8 cellular contexts compared by ENCODE assay signal in the genomic region with DNA sequence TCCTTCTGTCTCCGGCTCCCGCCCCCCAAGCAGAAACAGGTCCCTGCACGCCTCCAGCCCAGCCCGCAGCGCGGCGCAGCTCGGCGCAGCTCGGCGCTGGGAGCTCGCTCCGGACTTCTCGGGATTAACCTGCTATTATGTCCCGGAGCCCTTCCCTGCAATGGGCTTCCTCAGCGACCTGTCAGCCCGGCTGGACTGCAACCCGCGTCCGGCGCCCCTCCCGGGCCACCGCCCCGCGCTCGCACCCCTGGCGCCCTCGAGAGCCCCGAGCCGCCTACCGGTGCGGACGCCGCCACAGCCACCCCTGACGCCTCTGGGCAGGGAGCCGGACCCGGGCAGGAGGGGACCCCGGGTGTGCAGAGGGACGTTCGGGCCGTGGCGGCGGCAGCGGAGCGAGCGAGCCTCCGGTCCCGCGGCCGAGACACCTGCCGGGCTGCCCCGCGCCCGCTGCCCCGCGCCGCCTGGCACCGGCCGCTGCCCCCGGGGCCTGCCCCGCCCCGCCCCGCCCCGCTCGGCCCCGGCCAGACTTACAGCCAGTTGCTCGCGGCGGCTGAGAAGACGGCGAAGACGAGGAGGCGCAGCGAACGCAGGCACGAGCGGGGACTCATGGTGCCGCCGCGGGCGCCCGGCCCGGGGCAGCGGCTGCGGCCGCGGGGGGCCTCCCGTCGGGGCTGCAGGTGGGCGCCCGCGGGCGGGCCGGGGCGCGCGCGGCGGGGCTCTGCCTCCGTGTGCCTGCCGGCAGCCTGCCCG. TPM values are rescaled to one million over a fixed set of nuclear protein-coding genes. Genes with fewer than 3 reads are reported as not detected.
DNase-seq lines count a peak whose midpoint lies in the region; ATAC-seq and TF ChIP-seq lines count a peak whose summit lies in the region.

No MANE protein-coding gene starts in this region.

- peaks cover 0 to 22% (median 6%) of the 10 kb centered on the region in 4 donors for H3K27me3 ChIP-seq in upper lobe of left lung

- H3K4me1 Mint-ChIP-seq in T-helper 2 cell treated with Interferon-gamma antibody and Interleukin-4, amounts not matched to agents 5 μg/mL and 100 μg/mL, for 36 hours (ENCODE audit: low read depth): peaks cover 1% of the 10 kb centered on the region

- peak overlapping the region in 1 of 4 donors; percentile 63 for H3K27ac ChIP-seq in upper lobe of left lung

- TF ChIP-seq POLR2A in lower leg skin (IDR thresholded peaks at IDR 0.05) (no peak), upper lobe of left lung (IDR thresholded peaks at IDR 0.05) (no peak)

- H3K4me3 ChIP-seq in cardiac fibroblast (replicated peaks in 1 of 2; ENCODE audit: low read depth in 2 of 2, low read length in 2 of 2) (peak overlapping the region in 1 of 2 donors; percentile 14), lower leg skin (ENCODE audit: low read depth, poor library complexity, severe bottlenecking) (peak overlapping the region; percentile 27), upper lobe of left lung (peak overlapping the region; percentile 32 to 59 (median 58))

- H3K4me1 ChIP-seq in upper lobe of left lung: peaks cover 11 to 29% (median 18%) of the 10 kb centered on the region in 4 donors

- ATAC-seq in upper lobe of left lung (ENCODE audit: low FRiP score in 2 of 2): peak in 1 of 2 donors; percentile 32
- no peak for ATAC-seq in HG03469 (IDR thresholded peaks at IDR 0.05; ENCODE audit: unreplicated experiment)

- no peak for TF ChIP-seq EP300 in upper lobe of left lung (IDR thresholded peaks at IDR 0.05)

- peaks cover 54% of the 10 kb centered on the region for H3K27me3 Mint-ChIP-seq in T-helper 2 cell treated with Interferon-gamma antibody and Interleukin-4, amounts not matched to agents 5 μg/mL and 100 μg/mL, for 36 hours (ENCODE audit: low read depth)

- H3K4me3 Mint-ChIP-seq in T-helper 2 cell treated with Interferon-gamma antibody and Interleukin-4, amounts not matched to agents 5 μg/mL and 100 μg/mL, for 36 hours: no peak overlapping the region

- no peaks in the 10 kb centered on the region for H3K36me3 ChIP-seq in upper lobe of left lung

- DNase-seq in GM10266 (ENCODE audit: extremely low spot score): peak; percentile 69
- peak; percentile 20 for DNase-seq in LoVo (ENCODE audit: low spot score)
- peak; percentile 21 to 29 for DNase-seq in cardiac fibroblast (ENCODE audit: low read depth in 2 of 2)
- no peak for DNase-seq in lower leg skin (ENCODE audit: low spot score in 2 of 2)
- DNase-seq in upper lobe of left lung: peak in 1 of 2 donors; percentile 89
- no peak for DNase-seq in T-helper 2 cell treated with Interferon-gamma antibody and Interleukin-4, amounts not matched to agents 5 μg/mL and 100 μg/mL, for 36 hours (ENCODE audit: low spot score)
- DNase-seq in effector CD4-positive, alpha-beta T cell: no peak

- no peak overlapping the region for H3K27ac Mint-ChIP-seq in T-helper 2 cell treated with Interferon-gamma antibody and Interleukin-4, amounts not matched to agents 5 μg/mL and 100 μg/mL, for 36 hours

- TF ChIP-seq CTCF in GM10266 (IDR thresholded peaks at IDR 0.05; ENCODE audit: control insufficient read depth, insufficient read depth, low read depth, missing control alignments) (no peak), cardiac fibroblast (IDR thresholded peaks at IDR 0.05; ENCODE audit: low read depth, low read length) (no peak), lower leg skin (IDR thresholded peaks at IDR 0.05) (no peak), upper lobe of left lung (IDR thresholded peaks at IDR 0.05) (peak in 1 of 6 experiments; percentile 25)

- WGBS in lower leg skin, 2 donors: 0% methylated on average over 30 to 46 of the region's 102 CpGs
- WGBS in upper lobe of left lung, 2 donors: 1% methylated on average over 25 of the region's 102 CpGs; no CpG with 5 or more reads in 1 of the 2 donors

- intact Hi-C loops in lower leg skin (cut with DNase I; ENCODE audit: low total_unique reads): no loop called here

- H3K36me3 Mint-ChIP-seq in T-helper 2 cell treated with Interferon-gamma antibody and Interleukin-4, amounts not matched to agents 5 μg/mL and 100 μg/mL, for 36 hours (ENCODE audit: low read depth): no peaks in the 10 kb centered on the region

- no peaks in the 10 kb centered on the region for H3K9me3 Mint-ChIP-seq in T-helper 2 cell treated with Interferon-gamma antibody and Interleukin-4, amounts not matched to agents 5 μg/mL and 100 μg/mL, for 36 hours

- no peaks in the 10 kb centered on the region for H3K9me3 ChIP-seq in upper lobe of left lung

RNA-seq across cellular contexts. Expression of a gene that starts 0.4 kb away (rescaled TPM):
- total RNA-seq in lower leg skin: 10 to 100 TPM in 3 of 4 donors, 1 to 10 TPM in 1; 9.4 to 18.8 (median 14.5) TPM
- total RNA-seq in upper lobe of left lung: 1 to 10 TPM; 1.0 to 3.2 (median 2.0) TPM

Comparison
In these comparisons a context has a peak if more than half of its experiments do, and no peak if none do; other contexts are left out.
1. DNase-seq: peak in GM10266 (single experiment), LoVo (single experiment) and cardiac fibroblast (2 of 2); none in lower leg skin (0 of 2), T-helper 2 cell treated with Interferon-gamma antibody and Interleukin-4, amounts not matched to agents 5 μg/mL and 100 μg/mL, for 36 hours (single experiment) and effector CD4-positive, alpha-beta T cell (single experiment).